Comparison of ENCODE assay signal across 22 cellular contexts in the genomic region with DNA sequence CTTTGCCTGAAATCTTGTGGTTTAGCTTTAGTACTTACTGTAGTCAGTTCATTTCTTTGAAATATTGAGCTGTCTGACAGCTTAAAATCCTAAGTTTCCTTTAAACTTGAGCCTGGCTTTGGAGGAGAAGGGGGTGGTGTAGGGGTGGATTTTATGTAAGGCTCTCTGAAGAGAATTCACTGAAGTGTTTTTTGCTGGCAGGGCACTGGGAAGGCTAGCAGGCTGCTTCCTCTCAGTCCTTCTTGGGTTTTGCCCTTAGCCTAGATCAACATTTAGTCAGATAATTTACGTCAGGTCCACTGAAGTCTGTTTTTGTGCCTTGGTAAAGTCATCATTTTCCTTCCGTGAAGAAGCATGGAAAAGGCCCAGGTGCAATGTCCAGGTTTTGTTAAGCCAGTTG.
"Had no signal": no experiment of that assay in that cellular context is flagged by ENCODE, and none has a peak within 500 bp of the region (broad histone marks: within the 10 kb centered on the region; RNA-seq: fewer than 3 reads in every experiment).

No MANE protein-coding gene starts in this region.

- H3K27ac ChIP-seq: HL-60, KMS-11, RWPE1 had no signal

- H3K27ac Mint-ChIP-seq: IgD-negative memory B cell had no signal

- H3K4me3 Mint-ChIP-seq: IgD-negative memory B cell had no signal

- ATAC-seq: K562, Panc1, PC-3 had no signal

- H3K4me2 ChIP-seq: KMS-11 had no signal

- H3K4me1 Mint-ChIP-seq: IgD-negative memory B cell had no signal

- DNase-seq: Kasumi-1, MM.1S, NCI-H1092 treated with DMSO at 0.1 percent for 48 hours, NCI-H1436, NCI-H187, NCI-H2029, NCI-H2081 treated with DMSO at 0.1 percent for 48 hours, NCI-H2171, NCI-H226, NCI-H446, NCI-H510A, NCI-H524 treated with DMSO at 0.1 percent for 48 hours, NCI-H69, NCI-H774, PC-3, SHP77 had no signal

- H3K27me3 Mint-ChIP-seq: IgD-negative memory B cell had no signal

- H3K4me3 ChIP-seq: K562 had no signal

- H3K9ac ChIP-seq: KMS-11 had no signal
